In genomic region chr10:8349610-8350249, GRCh38 we compare ENCODE assay signal across 1 cellular context.
A peak's percentile ranks its signal among the peaks of the same experiment; 100 is the strongest.
TF ChIP-seq lines count a peak whose summit lies in the region.

No MANE protein-coding gene starts in this region.

TF ChIP-seq in HEK293, 187 proteins besides CTCF, POLR2A, EP300 and RAD21 (continued from another document):
- no peak for TF ChIP-seq ELK4 (IDR thresholded peaks at IDR 0.05; ENCODE audit: borderline replicate concordance, low read depth, low read length)
- TF ChIP-seq ZNF10 (tag by site-specific recombination; IDR thresholded peaks at IDR 0.05), result no peak
- no peak for TF ChIP-seq ZSCAN23 (tag by site-specific recombination; IDR thresholded peaks at IDR 0.05)
- no peak for TF ChIP-seq KLF10 (tag by site-specific recombination; IDR thresholded peaks at IDR 0.05)
- TF ChIP-seq ZNF777 (tag by site-specific recombination; IDR thresholded peaks at IDR 0.05; ENCODE audit: borderline replicate concordance), result no peak
- TF ChIP-seq ZNF274 (IDR thresholded peaks at IDR 0.05; ENCODE audit: low read length), result no peak
- no peak for TF ChIP-seq ZNF274 (tag by site-specific recombination; IDR thresholded peaks at IDR 0.05; ENCODE audit: borderline replicate concordance)
- TF ChIP-seq REST (tag by site-specific recombination; IDR thresholded peaks at IDR 0.05), result no peak
- TF ChIP-seq ZNF394 (tag by site-specific recombination; IDR thresholded peaks at IDR 0.05; ENCODE audit: borderline replicate concordance), result no peak
- TF ChIP-seq ZNF76 (tag by site-specific recombination; IDR thresholded peaks at IDR 0.05; ENCODE audit: borderline replicate concordance, low read depth), result no peak
- TF ChIP-seq ATF2 (tag by site-specific recombination; IDR thresholded peaks at IDR 0.05; ENCODE audit: low read depth), result no peak
- no peak for TF ChIP-seq KLF8 (tag by site-specific recombination; IDR thresholded peaks at IDR 0.05)
- no peak for TF ChIP-seq ZFP37 (tag by site-specific recombination; IDR thresholded peaks at IDR 0.05)
- no peak for TF ChIP-seq ZNF266 (tag by site-specific recombination; IDR thresholded peaks at IDR 0.05; ENCODE audit: low read depth)
- TF ChIP-seq BCL11B (tag by site-specific recombination; IDR thresholded peaks at IDR 0.05; ENCODE audit: low read depth), result no peak
- no peak for TF ChIP-seq ZSCAN18 (tag by site-specific recombination; IDR thresholded peaks at IDR 0.05)
- TF ChIP-seq ZNF280C (tag by site-specific recombination; IDR thresholded peaks at IDR 0.05), result no peak
- peak; percentile 92 for TF ChIP-seq SP7 (tag by site-specific recombination; IDR thresholded peaks at IDR 0.05)
- TF ChIP-seq PRDM2 (tag by site-specific recombination; IDR thresholded peaks at IDR 0.05; ENCODE audit: borderline replicate concordance), result no peak
- no peak for TF ChIP-seq ZNF37A (tag by site-specific recombination; IDR thresholded peaks at IDR 0.05)
- 0 out of 2 replicates have a peak, but pooled peaks have one; percentile 22 for TF ChIP-seq WT1 (tag by site-specific recombination; IDR thresholded peaks at IDR 0.05)
- TF ChIP-seq ZFP69B (tag by site-specific recombination; IDR thresholded peaks at IDR 0.05), result no peak
- no peak for TF ChIP-seq ZNF175 (tag by site-specific recombination; IDR thresholded peaks at IDR 0.05)
- no peak for TF ChIP-seq ZNF214 (tag by site-specific recombination; IDR thresholded peaks at IDR 0.05; ENCODE audit: borderline replicate concordance)
- TF ChIP-seq ZNF354C (tag by site-specific recombination; IDR thresholded peaks at IDR 0.05; ENCODE audit: borderline replicate concordance, low read depth), result no peak
